ENCODE assay signal across 8 cellular contexts in the genomic region with DNA sequence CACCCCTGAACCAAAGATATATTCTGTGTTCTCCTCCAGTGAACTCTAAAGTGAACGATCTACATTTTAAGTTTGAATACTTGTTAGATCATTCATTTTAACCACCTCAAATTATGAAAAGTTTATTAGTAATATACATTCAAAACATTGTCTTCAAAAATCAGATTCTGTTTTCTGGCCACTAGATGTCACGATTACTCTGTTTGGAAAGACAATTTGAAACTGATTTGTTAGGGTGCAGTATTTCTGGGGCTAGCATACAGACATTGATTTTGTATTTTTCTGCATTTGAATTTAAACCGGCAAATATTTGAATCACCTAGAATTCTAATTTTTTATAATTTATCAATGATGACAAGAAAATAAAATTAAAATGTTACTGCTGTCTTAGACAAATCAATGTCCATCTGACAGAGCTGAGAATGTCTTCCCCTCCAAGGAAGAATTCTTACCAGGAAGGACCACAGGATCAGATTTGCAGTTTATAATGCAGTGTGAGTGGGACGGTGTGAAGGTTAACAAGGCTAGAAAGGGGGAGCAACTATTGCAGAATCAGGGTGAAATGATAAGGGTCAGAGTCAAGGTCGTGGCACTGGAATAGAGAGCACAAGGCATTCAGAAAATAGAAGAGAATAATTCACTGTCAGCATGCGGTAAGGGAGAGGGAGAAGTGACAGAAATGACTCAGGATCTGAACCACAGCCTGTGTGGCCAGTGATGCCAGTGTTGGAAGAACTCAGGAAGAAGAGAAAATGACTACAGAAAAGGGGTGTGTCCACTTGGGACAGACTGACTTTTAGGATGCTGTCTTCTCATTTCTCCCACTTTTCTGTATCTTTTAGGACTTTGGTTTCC.
DNase-seq lines count a peak whose midpoint lies in the region; ATAC-seq and TF ChIP-seq lines count a peak whose summit lies in the region.

No MANE protein-coding gene starts in this region.

- H3K9me2 ChIP-seq in MM.1S (replicated peaks; ENCODE audit: insufficient read depth, low read length), result no peaks in the 10 kb centered on the region

- no peak overlapping the region for H3K4me2 ChIP-seq in MM.1S (ENCODE audit: low read depth, low read length)

- DNase-seq in GM12865 (ENCODE audit: low read depth), result peak; percentile 44
- peak; percentile 43 for DNase-seq in MM.1S
- peak; percentile 57 for DNase-seq in astrocyte of the hippocampus (ENCODE audit: low read depth, low spot score)
- DNase-seq in inferior parietal cortex (ENCODE audit: extremely low spot score), result peak; percentile 61
- no peak for DNase-seq in stimulated activated naive CD8-positive, alpha-beta T cell treated with anti-CD3 and anti-CD28 coated beads, Interleukin-15, amount 100 ng/mL, for 72 hours
- DNase-seq in activated naive CD4-positive, alpha-beta T cell treated with anti-CD3 and anti-CD28 coated beads for 36 hours, result no peak

- no peak overlapping the region for H3K4me3 Mint-ChIP-seq in stimulated activated naive CD8-positive, alpha-beta T cell treated with anti-CD3 and anti-CD28 coated beads, Interleukin-15, amount 100 ng/mL, for 72 hours
- no peak overlapping the region for H3K4me3 Mint-ChIP-seq in activated naive CD4-positive, alpha-beta T cell treated with anti-CD3 and anti-CD28 coated beads for 36 hours

- no peaks in the 10 kb centered on the region for H3K9me3 Mint-ChIP-seq in stimulated activated naive CD8-positive, alpha-beta T cell treated with anti-CD3 and anti-CD28 coated beads, Interleukin-15, amount 100 ng/mL, for 72 hours
- no peaks in the 10 kb centered on the region for H3K9me3 Mint-ChIP-seq in activated naive CD4-positive, alpha-beta T cell treated with anti-CD3 and anti-CD28 coated beads for 36 hours

- H3K27me3 ChIP-seq in MM.1S (replicated peaks; ENCODE audit: insufficient read depth, low read length), result no peaks in the 10 kb centered on the region

- H3K79me2 ChIP-seq in MM.1S (ENCODE audit: low read length), result no peaks in the 10 kb centered on the region

- H3K4me3 ChIP-seq in GM12865 (ENCODE audit: low read depth, low read length) (no peak overlapping the region), MM.1S (ENCODE audit: low read length) (no peak overlapping the region)

- no peak overlapping the region for H3K27ac ChIP-seq in MM.1S (ENCODE audit: low read length)

- CTCF ChIA-PET in activated naive CD4-positive, alpha-beta T cell treated with anti-CD3 and anti-CD28 coated beads for 36 hours (lab: Charles Lee), result interaction anchor here (0.6 kb wide), 1 partner anchor 1261 kb away, joined by 3 read pairs; no protein-coding TSS in a partner anchor

- intact Hi-C loops in activated naive CD4-positive, alpha-beta T cell treated with anti-CD3 and anti-CD28 coated beads for 36 hours (cut with micrococcal nuclease), result loop anchor here (1.0 to 10.0 kb wide), 8 partner anchors 330 to 1381 kb away; no protein-coding TSS in a partner anchor

- H3K9me3 ChIP-seq in MM.1S (replicated peaks; ENCODE audit: insufficient read depth, low read length), result no peaks in the 10 kb centered on the region

- no peaks in the 10 kb centered on the region for H3F3A ChIP-seq in MM.1S (ENCODE audit: insufficient read depth, low read length)

- H3K4me1 Mint-ChIP-seq in stimulated activated naive CD8-positive, alpha-beta T cell treated with anti-CD3 and anti-CD28 coated beads, Interleukin-15, amount 100 ng/mL, for 72 hours, result no peaks in the 10 kb centered on the region
- no peaks in the 10 kb centered on the region for H3K4me1 Mint-ChIP-seq in activated naive CD4-positive, alpha-beta T cell treated with anti-CD3 and anti-CD28 coated beads for 36 hours (ENCODE audit: low read depth)

- no peaks in the 10 kb centered on the region for H4K20me1 ChIP-seq in MM.1S (ENCODE audit: insufficient read depth, low read length)

- H3K27ac Mint-ChIP-seq in stimulated activated naive CD8-positive, alpha-beta T cell treated with anti-CD3 and anti-CD28 coated beads, Interleukin-15, amount 100 ng/mL, for 72 hours, result no peak overlapping the region
- no peak overlapping the region for H3K27ac Mint-ChIP-seq in activated naive CD4-positive, alpha-beta T cell treated with anti-CD3 and anti-CD28 coated beads for 36 hours

- ATAC-seq in HG03354 (IDR thresholded peaks at IDR 0.05; ENCODE audit: poor library complexity, severe bottlenecking, unreplicated experiment) (no peak), HG02588 (IDR thresholded peaks at IDR 0.05; ENCODE audit: unreplicated experiment) (no peak)
- no peak for ATAC-seq in stimulated activated naive CD8-positive, alpha-beta T cell treated with anti-CD3 and anti-CD28 coated beads, Interleukin-15, amount 100 ng/mL, for 72 hours

- no peaks in the 10 kb centered on the region for H3K36me3 ChIP-seq in MM.1S (replicated peaks; ENCODE audit: insufficient read depth, low read length)

- no peaks in the 10 kb centered on the region for H3K36me3 Mint-ChIP-seq in activated naive CD4-positive, alpha-beta T cell treated with anti-CD3 and anti-CD28 coated beads for 36 hours (ENCODE audit: low read depth)

- no peak overlapping the region for H2AFZ ChIP-seq in MM.1S (ENCODE audit: low read length)

- no peak overlapping the region for H3K9ac ChIP-seq in MM.1S (ENCODE audit: low read length)

- TF ChIP-seq CTCF in GM12865 (IDR thresholded peaks at IDR 0.05; ENCODE audit: insufficient read depth, low read depth, low read length, missing control alignments) (peak; percentile 43), MM.1S (IDR thresholded peaks at IDR 0.05; ENCODE audit: low read length) (peak; percentile 63)

- no peaks in the 10 kb centered on the region for H3K27me3 Mint-ChIP-seq in stimulated activated naive CD8-positive, alpha-beta T cell treated with anti-CD3 and anti-CD28 coated beads, Interleukin-15, amount 100 ng/mL, for 72 hours
- H3K27me3 Mint-ChIP-seq in activated naive CD4-positive, alpha-beta T cell treated with anti-CD3 and anti-CD28 coated beads for 36 hours (ENCODE audit: low read depth), result no peaks in the 10 kb centered on the region

- H3K4me1 ChIP-seq in MM.1S (ENCODE audit: low read length), result no peaks in the 10 kb centered on the region

Comparison
In these comparisons a context has a peak if more than half of its experiments do, and no peak if none do; other contexts are left out.
1. DNase-seq: peak in GM12865 (single experiment), MM.1S (single experiment), astrocyte of the hippocampus (single experiment) and inferior parietal cortex (single experiment); none in stimulated activated naive CD8-positive, alpha-beta T cell treated with anti-CD3 and anti-CD28 coated beads, Interleukin-15, amount 100 ng/mL, for 72 hours (0 of 2) and activated naive CD4-positive, alpha-beta T cell treated with anti-CD3 and anti-CD28 coated beads for 36 hours (single experiment).